Comparison of ENCODE assay signal across 1 cellular context in the genomic region with DNA sequence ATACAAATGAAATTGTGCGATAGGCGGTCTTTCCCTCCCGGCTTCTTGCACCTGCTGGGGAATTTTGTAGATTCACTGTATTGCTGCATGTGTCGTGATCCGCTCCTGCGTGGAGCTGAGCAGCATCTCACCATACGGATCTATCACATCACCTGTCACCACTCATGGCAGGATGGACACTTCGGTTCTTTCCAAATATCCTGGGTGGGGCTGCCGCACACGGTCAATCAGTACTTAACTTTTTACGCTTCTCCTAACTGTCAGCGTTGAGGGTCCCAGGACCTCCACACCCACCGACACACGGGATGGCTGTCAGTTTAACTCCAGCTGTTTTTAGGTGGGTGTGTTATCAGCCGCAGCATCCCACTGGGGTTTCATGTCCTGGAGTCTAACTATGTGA.
TF ChIP-seq lines count a peak whose summit lies in the region.

No MANE protein-coding gene starts in this region.

TF ChIP-seq in HepG2, 621 proteins besides CTCF, POLR2A, EP300 and RAD21:
- TF ChIP-seq ZBTB38 (CRISPR knock-in tag; IDR thresholded peaks at IDR 0.05), result peak; percentile 27; the same call in 1 of the 2 replicates
- TF ChIP-seq SKI (IDR thresholded peaks at IDR 0.05; ENCODE audit: partially characterized antibody), result no peak
- no peak for TF ChIP-seq ASH2L (IDR thresholded peaks at IDR 0.05; ENCODE audit: insufficient read length, low read depth, low read length)
- TF ChIP-seq ONECUT2 (CRISPR knock-in tag; IDR thresholded peaks at IDR 0.05), result no peak
- TF ChIP-seq ZNF564 (CRISPR knock-in tag; IDR thresholded peaks at IDR 0.05), result no peak
- no peak for TF ChIP-seq GLI4 (CRISPR knock-in tag; IDR thresholded peaks at IDR 0.05; ENCODE audit: borderline replicate concordance)
TF ChIP-seq in HepG2: peak in this region for 1.
